Comparison of ENCODE assay signal across 8 cellular contexts in the genomic region with DNA sequence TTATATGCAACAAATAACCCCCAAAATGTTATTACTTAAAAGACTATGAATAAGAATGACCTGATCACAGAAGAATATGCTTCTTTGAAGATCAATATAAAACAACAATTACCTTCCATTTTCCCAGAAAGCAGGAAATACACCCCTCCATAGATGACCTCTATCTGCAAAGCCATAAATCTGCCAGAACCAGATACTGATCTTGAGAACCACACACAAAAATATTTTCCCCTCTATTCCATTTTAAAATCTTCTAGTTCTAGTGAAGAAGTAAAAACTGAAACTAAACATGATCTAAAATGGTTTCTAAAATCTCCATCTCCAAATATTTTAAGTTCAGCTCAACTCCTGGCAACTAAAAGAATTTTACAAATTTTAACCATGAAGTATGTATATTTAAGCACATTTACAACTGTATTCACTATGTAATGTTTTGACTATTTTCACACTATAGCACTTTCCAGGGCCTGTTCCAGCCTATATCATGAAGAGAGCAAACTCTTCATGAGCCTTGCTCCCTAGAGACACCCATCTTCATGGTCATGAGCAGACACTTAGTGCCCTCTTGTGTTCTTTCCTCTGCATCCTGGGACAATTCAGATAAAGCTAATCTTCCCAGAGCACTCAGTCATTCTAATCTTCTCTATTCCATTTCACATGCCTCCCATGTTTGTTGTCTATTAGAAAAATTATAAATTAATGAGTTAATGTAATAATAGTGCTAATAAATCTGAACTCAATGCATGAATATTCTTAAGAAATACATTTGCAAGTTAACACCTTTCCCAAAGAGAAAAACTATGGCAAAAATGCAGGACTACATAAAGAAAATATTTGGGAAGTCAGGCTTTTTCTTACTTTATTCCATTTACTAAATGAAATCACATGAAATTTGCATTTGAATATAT.
DNase-seq lines count a peak whose midpoint lies in the region; ATAC-seq and TF ChIP-seq lines count a peak whose summit lies in the region.

No MANE protein-coding gene starts in this region.

- peaks cover 0 to 14% (median 1%) of the 10 kb centered on the region in 4 donors for H3K36me3 ChIP-seq in right lobe of liver

- TF ChIP-seq CTCF in astrocyte of the spinal cord (IDR thresholded peaks at IDR 0.05; ENCODE audit: low read depth, low read length), result peak; percentile 41
- peak in 3 of 4 donors; percentile 34 to 48 (median 36) for TF ChIP-seq CTCF in right lobe of liver (IDR thresholded peaks at IDR 0.05)

- peaks cover 12 to 27% of the 10 kb centered on the region in 2 donors for H3K36me3 Mint-ChIP-seq in activated T-cell treated with anti-CD3 and anti-CD28 coated beads, Interleukin-2, amount 50 U/mL, for 72 hours (ENCODE audit: insufficient read depth in 2 of 2)
- H3K36me3 Mint-ChIP-seq in activated T-cell treated with anti-CD3 and anti-CD28 coated beads, Interleukin-2, amount 50 U/mL, for 4 hours (ENCODE audit: insufficient read depth), result peaks cover 39% of the 10 kb centered on the region

- no peak overlapping the region for H3K27ac ChIP-seq in right lobe of liver

- H3K4me3 Mint-ChIP-seq in activated T-cell treated with anti-CD3 and anti-CD28 coated beads, Interleukin-2, amount 50 U/mL, for 72 hours, result peak overlapping the region in 1 of 2 donors; percentile 34
- H3K4me3 Mint-ChIP-seq in activated T-cell treated with anti-CD3 and anti-CD28 coated beads, Interleukin-2, amount 50 U/mL, for 4 hours, result no peak overlapping the region

- H3K9me3 ChIP-seq in right lobe of liver, result no peaks in the 10 kb centered on the region

- no peak for TF ChIP-seq POLR2A in right lobe of liver (IDR thresholded peaks at IDR 0.05)

- H3K4me1 Mint-ChIP-seq in activated T-cell treated with anti-CD3 and anti-CD28 coated beads, Interleukin-2, amount 50 U/mL, for 72 hours (ENCODE audit: low read depth), result peaks cover 14% of the 10 kb centered on the region
- H3K4me1 Mint-ChIP-seq in activated T-cell treated with anti-CD3 and anti-CD28 coated beads, Interleukin-2, amount 50 U/mL, for 4 hours (ENCODE audit: low read depth), result peaks cover 24% of the 10 kb centered on the region

- H3K4me1 ChIP-seq in right lobe of liver, result no peaks in the 10 kb centered on the region

- no peak for DNase-seq in activated T-cell treated with anti-CD3 and anti-CD28 coated beads, Interleukin-2, amount 50 U/mL, for 72 hours
- no peak for DNase-seq in activated T-cell treated with anti-CD3 and anti-CD28 coated beads, Interleukin-2, amount 50 U/mL, for 4 hours
- DNase-seq in NCI-H2196 (lab: John Stamatoyannopoulos, UW; ENCODE audit: unreplicated experiment) (peak; percentile 25), astrocyte of the spinal cord (ENCODE audit: low read depth, low spot score) (peak; percentile 38), right lobe of liver (no peak), NCI-H2029 (lab: John Stamatoyannopoulos, UW) (no peak), activated gamma-delta T cell (lab: John Stamatoyannopoulos, UW) (no peak)

- intact Hi-C loops in right lobe of liver (cut with DNase I), result no loop called here

- no peak for ATAC-seq in activated T-cell treated with anti-CD3 and anti-CD28 coated beads, Interleukin-2, amount 50 U/mL, for 72 hours (replicated peaks in 1 of 2)
- ATAC-seq in activated T-cell treated with anti-CD3 and anti-CD28 coated beads, Interleukin-2, amount 50 U/mL, for 4 hours, result no peak
- peak; percentile 54 to 83 (median 71) for ATAC-seq in right lobe of liver
- no peak for ATAC-seq in HG03159 (IDR thresholded peaks at IDR 0.05; ENCODE audit: unreplicated experiment)

- H3K27me3 Mint-ChIP-seq in activated T-cell treated with anti-CD3 and anti-CD28 coated beads, Interleukin-2, amount 50 U/mL, for 72 hours (ENCODE audit: low read depth), result no peaks in the 10 kb centered on the region
- no peaks in the 10 kb centered on the region for H3K27me3 Mint-ChIP-seq in activated T-cell treated with anti-CD3 and anti-CD28 coated beads, Interleukin-2, amount 50 U/mL, for 4 hours (ENCODE audit: low read depth)

- in situ Hi-C loops in astrocyte of the spinal cord (cut with HindIII; ENCODE audit: low sequenced_read_pairs), result no loop called here

- no peak overlapping the region for H3K4me3 ChIP-seq in astrocyte of the spinal cord (ENCODE audit: low read depth, low read length)
- no peak overlapping the region for H3K4me3 ChIP-seq in right lobe of liver

- peak overlapping the region; percentile 92 for H3K27ac Mint-ChIP-seq in activated T-cell treated with anti-CD3 and anti-CD28 coated beads, Interleukin-2, amount 50 U/mL, for 72 hours

- H3K27me3 ChIP-seq in right lobe of liver, result no peaks in the 10 kb centered on the region

- peaks cover 0 to 1% of the 10 kb centered on the region in 2 donors for H3K9me3 Mint-ChIP-seq in activated T-cell treated with anti-CD3 and anti-CD28 coated beads, Interleukin-2, amount 50 U/mL, for 72 hours
- no peaks in the 10 kb centered on the region for H3K9me3 Mint-ChIP-seq in activated T-cell treated with anti-CD3 and anti-CD28 coated beads, Interleukin-2, amount 50 U/mL, for 4 hours

Comparison
In these comparisons a context has a peak if more than half of its experiments do, and no peak if none do; other contexts are left out.
1. ATAC-seq: peak in right lobe of liver (4 of 4); none in activated T-cell treated with anti-CD3 and anti-CD28 coated beads, Interleukin-2, amount 50 U/mL, for 72 hours (0 of 2), activated T-cell treated with anti-CD3 and anti-CD28 coated beads, Interleukin-2, amount 50 U/mL, for 4 hours (0 of 2) and HG03159 (single experiment).
2. DNase-seq: peak in NCI-H2196 (single experiment) and astrocyte of the spinal cord (single experiment); none in activated T-cell treated with anti-CD3 and anti-CD28 coated beads, Interleukin-2, amount 50 U/mL, for 72 hours (0 of 2), activated T-cell treated with anti-CD3 and anti-CD28 coated beads, Interleukin-2, amount 50 U/mL, for 4 hours (single experiment), right lobe of liver (0 of 3), NCI-H2029 (single experiment) and activated gamma-delta T cell (single experiment).